In genomic region chr18:46338213-46338612, GRCh38 we compare ENCODE assay signal across 16 cellular contexts.
DNase-seq lines count a peak whose midpoint lies in the region; ATAC-seq and TF ChIP-seq lines count a peak whose summit lies in the region.
"Had no signal": no experiment of that assay in that cellular context is flagged by ENCODE, and none has a peak within 500 bp of the region (broad histone marks: within the 10 kb centered on the region; RNA-seq: fewer than 3 reads in every experiment).

No MANE protein-coding gene starts in this region.

- intact Hi-C loops in left ventricle myocardium inferior (cut with micrococcal nuclease): no loop called here
- intact Hi-C loops in left ventricle myocardium superior (cut with micrococcal nuclease): no loop called here
- intact Hi-C loops in ascending aorta (cut with DNase I): loop anchor here (5.0 kb wide), 1 partner anchor 166 kb away; a partner anchor contains a TSS

- H3K4me2 ChIP-seq in mesendoderm (ENCODE audit: low read length): no peak overlapping the region
- H3K4me2 ChIP-seq: hepatocyte had no signal

- no peaks in the 10 kb centered on the region for H3K9me3 ChIP-seq in left ventricle myocardium inferior (replicated peaks)
- no peaks in the 10 kb centered on the region for H3K9me3 ChIP-seq in ascending aorta
- H3K9me3 ChIP-seq: MG63 had no signal

- H3K4me1 ChIP-seq in left ventricle myocardium inferior: peaks cover 80% of the 10 kb centered on the region
- peaks cover 4% of the 10 kb centered on the region for H3K4me1 ChIP-seq in mesendoderm (ENCODE audit: control insufficient read depth, low read depth, low read length)
- peaks cover 0 to 10% of the 10 kb centered on the region in 2 donors for H3K4me1 ChIP-seq in ascending aorta

- TF ChIP-seq CTCF in left ventricle myocardium inferior (IDR thresholded peaks at IDR 0.05; ENCODE audit: borderline replicate concordance) (no peak), ascending aorta (IDR thresholded peaks at IDR 0.05) (no peak)

- ATAC-seq in left ventricle myocardium superior: no peak
- no peak for ATAC-seq in GM18498 (IDR thresholded peaks at IDR 0.05; ENCODE audit: unreplicated experiment)
- ATAC-seq: left lobe of liver, PC-3 had no signal

- H3K56ac ChIP-seq in mesendoderm (ENCODE audit: low read length): no peak overlapping the region

- WGBS in mesendoderm (ENCODE audit: extremely low coverage, insufficient coverage, low lambda C conversion rate): no CpG with 5 or more reads among the region's 2 CpGs

- no peak overlapping the region for H2BK5ac ChIP-seq in mesendoderm (ENCODE audit: low read length)

- H2AK5ac ChIP-seq in mesendoderm (ENCODE audit: low read length): no peak overlapping the region

- H3K18ac ChIP-seq in mesendoderm (ENCODE audit: low read length): no peak overlapping the region

- H2BK15ac ChIP-seq in mesendoderm (replicated peaks; ENCODE audit: low read depth): no peak overlapping the region

- H3K27me3 ChIP-seq in left ventricle myocardium inferior (ENCODE audit: low read depth): no peaks in the 10 kb centered on the region
- no peaks in the 10 kb centered on the region for H3K27me3 ChIP-seq in mesendoderm (ENCODE audit: insufficient read depth, low read length, poor library complexity)
- H3K27me3 ChIP-seq in ascending aorta: no peaks in the 10 kb centered on the region
- H3K27me3 ChIP-seq: MG63 had no signal

- H4K5ac ChIP-seq in mesendoderm (ENCODE audit: low read length): no peak overlapping the region

- H3K23ac ChIP-seq in mesendoderm (ENCODE audit: low read length): no peak overlapping the region

- no peak overlapping the region for H3K4ac ChIP-seq in mesendoderm (ENCODE audit: low read depth, low read length)

- H4K8ac ChIP-seq in mesendoderm (ENCODE audit: low read depth, low read length): no peak overlapping the region

- peaks cover 2% of the 10 kb centered on the region for H3K79me2 ChIP-seq in mesendoderm (ENCODE audit: control insufficient read depth, insufficient read depth, low read length)
- H3K79me2 ChIP-seq: hepatocyte had no signal

- H3K4me3 ChIP-seq in left ventricle myocardium inferior: no peak overlapping the region
- H3K4me3 ChIP-seq in mesendoderm (ENCODE audit: low read length): no peak overlapping the region
- H3K4me3 ChIP-seq in ascending aorta: no peak overlapping the region
- H3K4me3 ChIP-seq: hepatocyte, MG63 had no signal

- peaks cover 8% of the 10 kb centered on the region for H3K79me1 ChIP-seq in mesendoderm (ENCODE audit: low read length)

- no peak overlapping the region for H2BK120ac ChIP-seq in mesendoderm (ENCODE audit: low read depth, low read length)

- no peaks in the 10 kb centered on the region for H3K36me3 ChIP-seq in left ventricle myocardium inferior
- H3K36me3 ChIP-seq in mesendoderm (ENCODE audit: control insufficient read depth, insufficient read depth, low read length): no peaks in the 10 kb centered on the region
- no peaks in the 10 kb centered on the region for H3K36me3 ChIP-seq in ascending aorta
- H3K36me3 ChIP-seq: MG63 had no signal

- H3K27ac ChIP-seq in left ventricle myocardium inferior (replicated peaks) (peak overlapping the region; percentile 44), mesendoderm (ENCODE audit: low read depth, low read length) (no peak overlapping the region), ascending aorta (no peak overlapping the region)
- H3K27ac ChIP-seq: hepatocyte, VCaP had no signal

- H3K9ac ChIP-seq in mesendoderm (ENCODE audit: low read length): no peak overlapping the region

- DNase-seq in left ventricle myocardium inferior: no peak
- DNase-seq in left ventricle myocardium superior: no peak
- peak; percentile 89 for DNase-seq in NCI-H82 treated with DMSO at 0.1 percent for 48 hours (lab: John Stamatoyannopoulos, UW; ENCODE audit: unreplicated experiment)
- peak; percentile 68 for DNase-seq in mesendoderm
- DNase-seq in ascending aorta (ENCODE audit: low spot score in 2 of 2): no peak
- no peak for DNase-seq in NOMO-1 treated with dmso at 0.1 percent for 144 hours (lab: John Stamatoyannopoulos, UW; ENCODE audit: unreplicated experiment)
- no peak for DNase-seq in activated CD4-positive, alpha-beta T cell treated with anti-CD3 and anti-CD28 coated beads, Interleukin-2, amount 50 U/mL, for 1 hour
- DNase-seq: activated gamma-delta T cell, Calu3, MG63, NCI-H446, PC-3 had no signal

Comparison
In these comparisons a context has a peak if more than half of its experiments do, and no peak if none do; other contexts are left out.
1. DNase-seq: peak in NCI-H82 treated with DMSO at 0.1 percent for 48 hours (single experiment) and mesendoderm (single experiment); none in left ventricle myocardium inferior (single experiment), left ventricle myocardium superior (single experiment), ascending aorta (0 of 2), NOMO-1 treated with dmso at 0.1 percent for 144 hours (single experiment) and activated CD4-positive, alpha-beta T cell treated with anti-CD3 and anti-CD28 coated beads, Interleukin-2, amount 50 U/mL, for 1 hour (single experiment).